7 cellular contexts compared by ENCODE assay signal in genomic region chr11:10413268-10413667, GRCh38. TPM values are rescaled to one million over a fixed set of nuclear protein-coding genes. Genes with fewer than 3 reads are reported as not detected.
DNase-seq lines count a peak whose midpoint lies in the region; ATAC-seq, FAIRE-seq and TF ChIP-seq lines count a peak whose summit lies in the region.

No MANE protein-coding gene starts in this region.

- no peak overlapping the region for H3K4me2 ChIP-seq in parathyroid adenoma (ENCODE audit: low read length)

- ATAC-seq in HG03378 (IDR thresholded peaks at IDR 0.05; ENCODE audit: unreplicated experiment) (peak; percentile 80), HG03196 (IDR thresholded peaks at IDR 0.05; ENCODE audit: unreplicated experiment) (no peak)

- no peaks in the 10 kb centered on the region for H3K4me1 ChIP-seq in colonic mucosa
- no peaks in the 10 kb centered on the region for H3K4me1 ChIP-seq in parathyroid adenoma

- H3K9me3 ChIP-seq in colonic mucosa (no peaks in the 10 kb centered on the region), parathyroid adenoma (ENCODE audit: control insufficient read depth, low read length) (no peaks in the 10 kb centered on the region)

- no peak for DNase-seq in GM12891 (ENCODE audit: insufficient read length, low spot score)
- DNase-seq in SW480 (ENCODE audit: low spot score) = peak; percentile 72
- peak; percentile 38 for DNase-seq in colonic mucosa
- DNase-seq in cerebellum (ENCODE audit: low spot score) = no peak

- H3K27me3 ChIP-seq in colonic mucosa (no peaks in the 10 kb centered on the region), parathyroid adenoma (ENCODE audit: control insufficient read depth, insufficient read depth, low read length) (no peaks in the 10 kb centered on the region)

- H3K27ac ChIP-seq in colonic mucosa (no peak overlapping the region), parathyroid adenoma (no peak overlapping the region)

- FAIRE-seq in GM12891 (lab: Jason Lieb, UNC) = peak; percentile 96

- no peaks in the 10 kb centered on the region for H3K36me3 ChIP-seq in colonic mucosa
- H3K36me3 ChIP-seq in parathyroid adenoma (ENCODE audit: control insufficient read depth, insufficient read depth, low read length) = no peaks in the 10 kb centered on the region

- H3K9ac ChIP-seq in colonic mucosa (ENCODE audit: low read depth in 2 of 2, low read length in 2 of 2) (no peak overlapping the region), parathyroid adenoma (no peak overlapping the region)

- no peak overlapping the region for H2AFZ ChIP-seq in parathyroid adenoma

- no peaks in the 10 kb centered on the region for H3K79me2 ChIP-seq in parathyroid adenoma

- TF ChIP-seq CTCF in colonic mucosa (IDR thresholded peaks at IDR 0.05) (peak; percentile 18), parathyroid adenoma (IDR thresholded peaks at IDR 0.05) (peak; percentile 38)

- intact Hi-C loops in colonic mucosa (cut with DNase I) = no loop called here

- H3K4me3 ChIP-seq in colonic mucosa (no peak overlapping the region), parathyroid adenoma (ENCODE audit: low read depth, low read length) (no peak overlapping the region)

- TF ChIP-seq POLR2A in GM12891 (IDR thresholded peaks at IDR 0.05; ENCODE audit: low read depth, low read length) = no peak

TF ChIP-seq in GM12891, 5 proteins besides CTCF, POLR2A, EP300 and RAD21:
- no peak for TF ChIP-seq TAF1 (IDR thresholded peaks at IDR 0.05; ENCODE audit: low read depth, low read length)

RNA-seq across cellular contexts. Expression of gene AMPD3, which starts 41.8 kb away (rescaled TPM):
- polyA plus RNA-seq in GM12891 (2012; ENCODE audit: low read depth, missing spikeins) = 17.0 TPM
- total RNA-seq in colonic mucosa = 1 to 10 TPM; 7.9 to 9.7 TPM
- total RNA-seq in cerebellum = 2.3 TPM

Comparison
In these comparisons a context has a peak if more than half of its experiments do, and no peak if none do; other contexts are left out.
1. DNase-seq: peak in SW480 (single experiment) and colonic mucosa (single experiment); none in GM12891 (single experiment) and cerebellum (single experiment).